In genomic region chr17:74373838-74374606, GRCh38 we compare ENCODE assay signal across 18 cellular contexts. TPM values are rescaled to one million over a fixed set of nuclear protein-coding genes. Genes with fewer than 3 reads are reported as not detected.
A peak's percentile ranks its signal among the peaks of the same experiment; 100 is the strongest.
DNase-seq lines count a peak whose midpoint lies in the region; ATAC-seq, FAIRE-seq and TF ChIP-seq lines count a peak whose summit lies in the region.
"Had no signal": no experiment of that assay in that cellular context is flagged by ENCODE, and none has a peak within 500 bp of the region (broad histone marks: within the 10 kb centered on the region; RNA-seq: fewer than 3 reads in every experiment).

No MANE protein-coding gene starts in this region.

- no peak for FAIRE-seq in A549 (lab: Jason Lieb, UNC)
- FAIRE-seq: keratinocyte had no signal

- ATAC-seq in A549 = peak; percentile 27 to 41; a peak in 4 of 6 replicates
- ATAC-seq in activated CD8-positive, alpha-beta T cell treated with anti-CD3 and anti-CD28 coated beads, Interleukin-2, amount 10 ng/mL, durations not matched to agents 7 days and 5 days = no peak
- ATAC-seq: GM23338 had no signal

- H3K4me2 ChIP-seq in A549 = peak overlapping the region; percentile 41; the same call in 2 of the 3 replicates
- H3K4me2 ChIP-seq: GM23338 had no signal

- H3K4me3 ChIP-seq in A549 = no peak overlapping the region
- H3K4me3 ChIP-seq: GM23338 had no signal

- CTCF ChIA-PET in A549 (lab: Yijun Ruan, JAX) = interaction anchor here (0.9 to 25.8 kb wide), 9 partner anchors 17 to 159 kb away, joined by 3 to 674 read pairs (median 4); partner anchors contain the start of gene BTBD17
- CTCF ChIA-PET in activated CD8-positive, alpha-beta T cell treated with anti-CD3 and anti-CD28 coated beads, Interleukin-2, amount 10 ng/mL, durations not matched to agents 7 days and 5 days (lab: Charles Lee) = interaction anchor here (1.1 kb wide), 1 partner anchor 158 kb away, joined by 4 read pairs; no protein-coding TSS in a partner anchor

- H3K36me3 Mint-ChIP-seq in activated CD8-positive, alpha-beta T cell treated with anti-CD3 and anti-CD28 coated beads, Interleukin-2, amount 10 ng/mL, durations not matched to agents 7 days and 5 days (ENCODE audit: low read depth) = no peaks in the 10 kb centered on the region
- no peaks in the 10 kb centered on the region for H3K36me3 Mint-ChIP-seq in chondrocyte (ENCODE audit: low read depth)
- H3K36me3 Mint-ChIP-seq: brain had no signal

- no peak for TF ChIP-seq EP300 in A549 (IDR thresholded peaks at IDR 0.05)

- peak in 1 of 2 experiments; percentile 45 for DNase-seq in A549 (ENCODE audit: low read depth in 1 of 2, low spot score in 1 of 2)
- DNase-seq in NCI-H1694 treated with DMSO at 0.1 percent for 48 hours (lab: John Stamatoyannopoulos, UW) = peak; percentile 59
- peak; percentile 85 for DNase-seq in midbrain (lab: John Stamatoyannopoulos, UW)
- no peak for DNase-seq in stimulated activated CD4-positive, alpha-beta T cell treated with anti-CD3 and anti-CD28 coated beads, Interleukin-4, amount 100 ng/mL, for 24 hours
- DNase-seq in activated CD8-positive, alpha-beta T cell treated with anti-CD3 and anti-CD28 coated beads, Interleukin-2, amount 10 ng/mL, durations not matched to agents 7 days and 5 days = no peak
- DNase-seq in chondrocyte (ENCODE audit: low spot score) = no peak
- DNase-seq in GM13977 (ENCODE audit: low spot score) = no peak
- DNase-seq: activated T-cell treated with anti-CD3 and anti-CD28 coated beads, Interleukin-2, amount 50 U/mL, for 1 hour had no signal

- H3K4me1 Mint-ChIP-seq in activated CD8-positive, alpha-beta T cell treated with anti-CD3 and anti-CD28 coated beads, Interleukin-2, amount 10 ng/mL, durations not matched to agents 7 days and 5 days (ENCODE audit: low read depth) = peaks cover 6% of the 10 kb centered on the region
- H3K4me1 Mint-ChIP-seq in chondrocyte (ENCODE audit: low read depth) = no peaks in the 10 kb centered on the region

- H3K4me1 ChIP-seq in A549 = peaks cover 8% of the 10 kb centered on the region; the same call in 2 of the 3 replicates

- H3K27ac ChIP-seq in A549 (no peak overlapping the region), angular gyrus (ENCODE audit: low read depth, low read length) (peak overlapping the region; percentile 97)
- H3K27ac ChIP-seq: RWPE1, VCaP had no signal

- no peaks in the 10 kb centered on the region for H3K9me3 Mint-ChIP-seq in activated CD8-positive, alpha-beta T cell treated with anti-CD3 and anti-CD28 coated beads, Interleukin-2, amount 10 ng/mL, durations not matched to agents 7 days and 5 days (ENCODE audit: insufficient read depth)
- no peaks in the 10 kb centered on the region for H3K9me3 Mint-ChIP-seq in chondrocyte (ENCODE audit: low read depth)
- H3K9me3 Mint-ChIP-seq: GM23338 had no signal

- no peak overlapping the region for H3K4me3 Mint-ChIP-seq in activated CD8-positive, alpha-beta T cell treated with anti-CD3 and anti-CD28 coated beads, Interleukin-2, amount 10 ng/mL, durations not matched to agents 7 days and 5 days
- no peak overlapping the region for H3K4me3 Mint-ChIP-seq in chondrocyte (ENCODE audit: unreplicated experiment)
- H3K4me3 Mint-ChIP-seq: brain, GM23338 had no signal

- in situ Hi-C loops in GM13977 (cut with MboI; ENCODE audit: low pct_unique_long_range_greater_than_20kb, low sequenced_read_pairs, unreplicated experiment) = no loop called here

- TF ChIP-seq CTCF in A549 (IDR thresholded peaks at IDR 0.05) (no peak), chondrocyte (IDR thresholded peaks at IDR 0.05) (no peak), GM13977 (IDR thresholded peaks at IDR 0.05; ENCODE audit: extremely low read depth, insufficient read depth, missing control alignments) (no peak)

- no peak for TF ChIP-seq POLR2A in A549 (IDR thresholded peaks at IDR 0.05; ENCODE audit: low read length)

- WGBS in A549 (ENCODE audit: missing lambda C conversion rate) = 65% methylated on average over 15 of the region's 15 CpGs

- peaks cover 8% of the 10 kb centered on the region for H3K27me3 Mint-ChIP-seq in activated CD8-positive, alpha-beta T cell treated with anti-CD3 and anti-CD28 coated beads, Interleukin-2, amount 10 ng/mL, durations not matched to agents 7 days and 5 days (ENCODE audit: low read depth)
- peaks cover 36% of the 10 kb centered on the region for H3K27me3 Mint-ChIP-seq in chondrocyte (ENCODE audit: low read depth)

- no peak for TF ChIP-seq RAD21 in A549 (conservative IDR thresholded peaks at IDR 0.05 in 1 of 2, IDR thresholded peaks at IDR 0.05 in 1 of 2)

- H3K27ac Mint-ChIP-seq in activated CD8-positive, alpha-beta T cell treated with anti-CD3 and anti-CD28 coated beads, Interleukin-2, amount 10 ng/mL, durations not matched to agents 7 days and 5 days = no peak overlapping the region
- no peak overlapping the region for H3K27ac Mint-ChIP-seq in chondrocyte (ENCODE audit: unreplicated experiment)
- H3K27ac Mint-ChIP-seq: GM23338 had no signal

- H3K9me3 ChIP-seq in A549 = no peaks in the 10 kb centered on the region

- POLR2A ChIA-PET in A549 (lab: Yijun Ruan, JAX) = no interaction called here
- POLR2A ChIA-PET in activated CD8-positive, alpha-beta T cell treated with anti-CD3 and anti-CD28 coated beads, Interleukin-2, amount 10 ng/mL, durations not matched to agents 7 days and 5 days (lab: Charles Lee) = no interaction called here

TF ChIP-seq in A549, 52 proteins besides CTCF, POLR2A, EP300 and RAD21:
- TF ChIP-seq CEBPB (IDR thresholded peaks at IDR 0.05) = no peak
- TF ChIP-seq MYC (IDR thresholded peaks at IDR 0.05; ENCODE audit: borderline replicate concordance, low read length) = no peak
- no peak for TF ChIP-seq RFX5 (IDR thresholded peaks at IDR 0.05)
- TF ChIP-seq BHLHE40 (IDR thresholded peaks at IDR 0.05; ENCODE audit: low read depth, low read length) = no peak

RNA-seq across cellular contexts. Expression of gene GPR142, which starts 6.7 kb away (rescaled TPM):
- polyA plus RNA-seq in A549 (2011; rRNA removed) (not detected in 2 replicates), A549 (2017; fragmentation: RNase III; extraction: RNeasy Plus Mini Kit Qiagen cat#74134 plus additional on column Dnase treatment) (not detected in 3 replicates)
- not detected in 2 replicates for polyA plus RNA-seq in A549 (2012; cell fraction: cytosol; rRNA removed)
- polyA plus RNA-seq in A549 (2012; cell fraction: nucleus; rRNA removed) = 0.05 TPM in 1 of 2 replicates, not detected in the other
- not detected in 2 replicates for polyA minus RNA-seq in A549 (2011; rRNA and poly(A)+ RNA removed)
- total RNA-seq in activated CD8-positive, alpha-beta T cell treated with anti-CD3 and anti-CD28 coated beads, Interleukin-2, amount 10 ng/mL, durations not matched to agents 7 days and 5 days = not detected
- total RNA-seq in chondrocyte = not detected in 3 replicates
- total RNA-seq: GM23338, M059J, pulmonary artery endothelial cell, urinary bladder had no signal
- polyA plus RNA-seq: GM23338, keratinocyte had no signal

RNA-seq across cellular contexts. Expression of gene BTBD17, which starts 12.4 kb away (rescaled TPM):
- polyA plus RNA-seq in A549 (2011; rRNA removed) = not detected in 2 replicates
- not detected in 2 replicates for polyA plus RNA-seq in A549 (2012; cell fraction: cytosol; rRNA removed)
- polyA plus RNA-seq in A549 (2012; cell fraction: nucleus; rRNA removed) = not detected in 2 replicates
- not detected in 3 replicates for polyA plus RNA-seq in A549 (2017; fragmentation: RNase III; extraction: RNeasy Plus Mini Kit Qiagen cat#74134 plus additional on column Dnase treatment)
- polyA minus RNA-seq in A549 (2011; rRNA and poly(A)+ RNA removed) = not detected in 2 replicates
- not detected for total RNA-seq in activated CD8-positive, alpha-beta T cell treated with anti-CD3 and anti-CD28 coated beads, Interleukin-2, amount 10 ng/mL, durations not matched to agents 7 days and 5 days
- total RNA-seq in chondrocyte = not detected in 3 replicates
- total RNA-seq: M059J, pulmonary artery endothelial cell, urinary bladder had no signal
- polyA plus RNA-seq: esophagus, keratinocyte, urinary bladder had no signal

RNA-seq across cellular contexts. Expression of gene KIF19, which starts 48.0 kb away (rescaled TPM):
- polyA plus RNA-seq in A549 (2011; rRNA removed) = not detected in 2 replicates
- polyA plus RNA-seq in A549 (2012; cell fraction: cytosol; rRNA removed) = 0.01 TPM in 1 of 2 replicates, not detected in the other
- polyA plus RNA-seq in A549 (2012; cell fraction: nucleus; rRNA removed) = 0.01 TPM in 1 of 2 replicates, not detected in the other
- polyA plus RNA-seq in A549 (2017; fragmentation: RNase III; extraction: RNeasy Plus Mini Kit Qiagen cat#74134 plus additional on column Dnase treatment) = not detected in 3 replicates
- not detected in 2 replicates for polyA minus RNA-seq in A549 (2011; rRNA and poly(A)+ RNA removed)
- total RNA-seq in activated CD8-positive, alpha-beta T cell treated with anti-CD3 and anti-CD28 coated beads, Interleukin-2, amount 10 ng/mL, durations not matched to agents 7 days and 5 days = under 1 TPM; 0.37 TPM
- total RNA-seq in chondrocyte = not detected in 3 replicates
- total RNA-seq: M059J had no signal
- polyA plus RNA-seq: keratinocyte had no signal

RNA-seq across cellular contexts. Expression of gene GPRC5C, which starts 57.9 kb away (rescaled TPM):
- 36.5 and 44.2 TPM in 2 replicates for polyA plus RNA-seq in A549 (2011; rRNA removed)
- 49.3 and 76.1 TPM in 2 replicates for polyA plus RNA-seq in A549 (2012; cell fraction: cytosol; rRNA removed)
- 79.6 and 118 TPM in 2 replicates for polyA plus RNA-seq in A549 (2012; cell fraction: nucleus; rRNA removed)
- polyA plus RNA-seq in A549 (2017; fragmentation: RNase III; extraction: RNeasy Plus Mini Kit Qiagen cat#74134 plus additional on column Dnase treatment) = 42.4 to 49.2 TPM (median 44.0 TPM) in 3 replicates
- 47.8 and 50.9 TPM in 2 replicates for polyA minus RNA-seq in A549 (2011; rRNA and poly(A)+ RNA removed)
- under 1 TPM in 1 of 2 experiments, not detected in 1; 0.32 TPM for total RNA-seq in activated CD8-positive, alpha-beta T cell treated with anti-CD3 and anti-CD28 coated beads, Interleukin-2, amount 10 ng/mL, durations not matched to agents 7 days and 5 days
- 18.0 to 47.8 TPM (median 47.0 TPM) in 3 replicates for total RNA-seq in chondrocyte
- total RNA-seq: pulmonary artery endothelial cell had no signal

Comparison
In these comparisons a context has a peak if more than half of its experiments do, and no peak if none do; other contexts are left out.
1. DNase-seq: peak in NCI-H1694 treated with DMSO at 0.1 percent for 48 hours (single experiment) and midbrain (single experiment); none in stimulated activated CD4-positive, alpha-beta T cell treated with anti-CD3 and anti-CD28 coated beads, Interleukin-4, amount 100 ng/mL, for 24 hours (single experiment), activated CD8-positive, alpha-beta T cell treated with anti-CD3 and anti-CD28 coated beads, Interleukin-2, amount 10 ng/mL, durations not matched to agents 7 days and 5 days (single experiment), chondrocyte (single experiment) and GM13977 (single experiment).